In the genomic region with DNA sequence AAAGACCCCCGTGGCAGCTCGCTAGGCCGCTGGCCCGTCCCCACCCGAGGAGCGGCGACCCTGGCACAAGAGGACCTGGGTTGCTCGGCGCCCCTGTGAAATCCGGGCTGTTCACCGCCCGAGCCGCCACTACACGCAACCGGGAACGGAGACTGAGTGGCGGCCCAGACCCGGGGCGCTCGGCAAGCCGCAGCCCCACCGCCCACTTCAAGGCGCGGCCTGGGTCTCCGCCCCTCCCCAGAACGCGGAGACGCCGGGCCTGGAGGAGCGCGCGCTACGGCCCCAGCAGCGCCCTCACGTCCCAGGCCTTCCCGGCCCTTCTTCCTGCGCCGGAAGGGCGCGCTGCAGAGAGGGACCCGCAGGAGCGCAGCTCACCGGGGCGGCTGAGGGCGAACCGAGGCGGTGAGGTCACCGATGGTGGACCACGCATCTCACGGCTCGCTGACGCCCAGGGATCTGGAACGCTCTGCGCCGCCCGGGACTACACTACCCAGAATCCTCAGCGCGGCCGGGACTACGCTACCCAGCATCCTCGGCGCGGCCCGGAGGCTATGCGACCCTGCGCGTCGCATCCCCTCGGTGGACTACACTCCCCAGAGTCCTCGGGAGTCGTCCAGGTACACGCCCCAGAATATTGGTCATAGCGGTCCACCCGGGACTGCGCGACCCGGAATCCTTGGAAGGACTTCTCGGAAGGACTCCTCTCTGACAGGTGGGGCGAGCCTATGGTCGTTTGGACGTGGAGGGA, we compare ENCODE assay signal across 8 cellular contexts.
A peak's percentile ranks its signal among the peaks of the same experiment; 100 is the strongest.
DNase-seq lines count a peak whose midpoint lies in the region; ATAC-seq, FAIRE-seq and TF ChIP-seq lines count a peak whose summit lies in the region.

A gene (minus strand): TSS at position 470 of the 748 bp plus-strand sequence. CDS start 10,436 bp downstream, outside the sequence.

- H3K4me3 Mint-ChIP-seq in central memory CD8-positive, alpha-beta T cell: peak within 1 kb of the TSS; percentile 91

- peaks cover 25% of the 10 kb centered on the region for H3K4me1 Mint-ChIP-seq in central memory CD8-positive, alpha-beta T cell

- peak within 1 kb of the TSS; percentile 94 for H3K4me3 ChIP-seq in AG10803 (ENCODE audit: low read length)

- ATAC-seq in GM19025 (IDR thresholded peaks at IDR 0.05; ENCODE audit: low read depth, unreplicated experiment) (peak; percentile 93), HG03342 (IDR thresholded peaks at IDR 0.05; ENCODE audit: unreplicated experiment) (peak; percentile 97)
- peak; percentile 99 for ATAC-seq in central memory CD8-positive, alpha-beta T cell (replicated peaks; ENCODE audit: extremely low read depth, poor library complexity, severe bottlenecking)

- H3K36me3 Mint-ChIP-seq in central memory CD8-positive, alpha-beta T cell (ENCODE audit: insufficient read depth): peaks cover 8% of the 10 kb centered on the region

- H3K27ac Mint-ChIP-seq in central memory CD8-positive, alpha-beta T cell (ENCODE audit: low read depth): peak within 1 kb of the TSS; percentile 86

- peak; percentile 78 for FAIRE-seq in islet of Langerhans (lab: Jason Lieb, UNC)

- peak; percentile 10; the same call in 1 of the 2 replicates for TF ChIP-seq CTCF in AG10803 (conservative IDR thresholded peaks at IDR 0.05; ENCODE audit: low read length)

- no peaks in the 10 kb centered on the region for H3K27me3 Mint-ChIP-seq in central memory CD8-positive, alpha-beta T cell

- no peaks in the 10 kb centered on the region for H3K9me3 Mint-ChIP-seq in central memory CD8-positive, alpha-beta T cell

- DNase-seq in AG10803 (ENCODE audit: low read depth): peak; percentile 92
- DNase-seq in NCI-H446 (lab: John Stamatoyannopoulos, UW): peak; percentile 85 to 97
- DNase-seq in activated CD4-positive, CD25-positive, alpha-beta regulatory T cell treated with anti-CD3 and anti-CD28 coated beads, Interleukin-2, amount 50 U/mL, for 16 hours (ENCODE audit: low read depth, low spot score): peak; percentile 81
- DNase-seq in central memory CD8-positive, alpha-beta T cell (ENCODE audit: low spot score in 2 of 2): peak; percentile 85 to 87
- peak; percentile 93 for DNase-seq in stimulated activated CD4-positive, alpha-beta T cell treated with anti-CD3 and anti-CD28 coated beads, Interleukin-12 subunit alpha, Interleukin-12 subunit beta, amount 100 ng/mL, for 4 hours

Comparison
In these comparisons a context has a peak if more than half of its experiments do, and no peak if none do; other contexts are left out.
1. Peak in every context shown above with its lines: DNase-seq, ATAC-seq and H3K4me3 ChIP-seq.